Comparison of ENCODE assay signal across 8 cellular contexts in the genomic region with DNA sequence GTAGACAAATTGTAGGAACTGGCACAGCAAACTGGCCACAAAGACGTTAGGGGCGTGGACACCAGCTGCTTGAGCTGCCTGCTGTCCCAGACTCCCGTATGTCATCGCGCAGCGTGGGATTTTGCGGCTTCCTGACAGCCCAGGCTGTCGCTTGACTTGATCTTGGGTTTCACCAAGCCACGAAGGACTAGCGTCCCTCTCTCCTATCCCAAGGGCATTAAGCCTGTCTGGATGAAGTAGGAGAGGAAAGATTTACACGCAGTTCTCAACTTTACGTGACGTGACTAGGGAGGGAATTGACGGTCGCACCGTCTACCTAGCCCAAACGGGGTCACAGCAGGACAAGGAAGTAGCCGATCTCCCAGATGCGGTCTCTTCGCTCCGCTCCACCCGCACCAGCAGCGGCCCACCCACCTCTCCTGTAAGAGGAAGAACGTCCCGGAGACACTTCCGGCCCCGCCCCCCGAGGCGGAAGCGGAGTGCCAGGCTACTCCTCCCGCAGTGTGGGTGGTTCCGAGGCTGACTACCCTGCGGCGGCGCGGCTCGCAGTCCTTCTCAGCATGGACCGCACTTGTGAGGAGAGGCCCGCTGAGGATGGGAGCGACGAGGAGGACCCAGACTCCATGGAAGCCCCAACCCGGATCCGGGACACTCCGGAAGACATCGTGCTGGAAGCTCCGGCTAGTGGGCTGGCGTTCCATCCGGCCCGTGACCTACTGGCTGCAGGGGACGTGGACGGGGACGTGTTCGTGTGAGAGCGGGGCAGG. TPM values are rescaled to one million over a fixed set of nuclear protein-coding genes. Genes with fewer than 3 reads are reported as not detected.
A peak's percentile ranks its signal among the peaks of the same experiment; 100 is the strongest.
DNase-seq lines count a peak whose midpoint lies in the region; TF ChIP-seq lines count a peak whose summit lies in the region.

A gene with protein sequence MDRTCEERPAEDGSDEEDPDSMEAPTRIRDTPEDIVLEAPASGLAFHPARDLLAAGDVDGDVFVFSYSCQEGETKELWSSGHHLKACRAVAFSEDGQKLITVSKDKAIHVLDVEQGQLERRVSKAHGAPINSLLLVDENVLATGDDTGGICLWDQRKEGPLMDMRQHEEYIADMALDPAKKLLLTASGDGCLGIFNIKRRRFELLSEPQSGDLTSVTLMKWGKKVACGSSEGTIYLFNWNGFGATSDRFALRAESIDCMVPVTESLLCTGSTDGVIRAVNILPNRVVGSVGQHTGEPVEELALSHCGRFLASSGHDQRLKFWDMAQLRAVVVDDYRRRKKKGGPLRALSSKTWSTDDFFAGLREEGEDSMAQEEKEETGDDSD (plus strand): TSS at position 552 of the 767 bp plus-strand sequence. CDS start 9 bp downstream, at position 561.

- WGBS in stomach, 5 donors, result 0 to 2% (median 0%) methylated on average over 43 to 54 of the region's 54 CpGs

- no peaks in the 10 kb centered on the region for H3F3A ChIP-seq in neural cell (ENCODE audit: insufficient read depth, low read length, poor library complexity, severe bottlenecking)

- H3K4me3 ChIP-seq in H7 (ENCODE audit: insufficient read depth, low read depth, low read length), result peak within 1 kb of the TSS; percentile 89
- H3K4me3 ChIP-seq in fibroblast of villous mesenchyme (ENCODE audit: low read depth, low read length), result peak within 1 kb of the TSS; percentile 88
- H3K4me3 ChIP-seq in neural cell (ENCODE audit: low read length), result peak within 1 kb of the TSS; percentile 99
- H3K4me3 ChIP-seq in stomach, result peak within 1 kb of the TSS; percentile 79 to 96 (median 86)

- no peaks in the 10 kb centered on the region for H4K20me1 ChIP-seq in neural cell (ENCODE audit: insufficient read depth)

- H3K27me3 ChIP-seq in H7 (ENCODE audit: control insufficient read depth, insufficient read depth, low read length), result no peaks in the 10 kb centered on the region
- no peaks in the 10 kb centered on the region for H3K27me3 ChIP-seq in neural cell (ENCODE audit: insufficient read depth, low read depth, low read length)
- no peaks in the 10 kb centered on the region for H3K27me3 ChIP-seq in stomach

- peaks cover 26% of the 10 kb centered on the region for H3K36me3 ChIP-seq in H7 (replicated peaks; ENCODE audit: control insufficient read depth, insufficient read depth, low read length)
- H3K36me3 ChIP-seq in neural cell (ENCODE audit: insufficient read depth, low read length), result peaks cover 7% of the 10 kb centered on the region
- H3K36me3 ChIP-seq in stomach, result peaks cover 46 to 66% (median 63%) of the 10 kb centered on the region in 4 donors

- intact Hi-C loops in stomach (cut with DNase I; ENCODE audit: low total_unique reads), result no loop called here

- peaks cover 12% of the 10 kb centered on the region for H3K79me2 ChIP-seq in neural cell (replicated peaks; ENCODE audit: insufficient read depth, low read length)

- peak within 1 kb of the TSS; percentile 71 for H3K4me2 ChIP-seq in neural cell (ENCODE audit: low read length)

- no peaks in the 10 kb centered on the region for H3K9me2 ChIP-seq in neural cell (ENCODE audit: insufficient read depth, low read length)

- peak; percentile 31 for TF ChIP-seq RAD21 in neural cell (conservative IDR thresholded peaks at IDR 0.05)

- no peak for TF ChIP-seq EP300 in neural cell (conservative IDR thresholded peaks at IDR 0.05; ENCODE audit: poor library complexity, severe bottlenecking)
- peak; percentile 19 for TF ChIP-seq EP300 in stomach (IDR thresholded peaks at IDR 0.05)

- H2AFZ ChIP-seq in neural cell (ENCODE audit: low read depth, low read length), result peak within 1 kb of the TSS; percentile 89

- H3K4me1 ChIP-seq in stomach, result peaks cover 14 to 33% (median 28%) of the 10 kb centered on the region in 4 donors

- no peak for TF ChIP-seq CTCF in fibroblast of villous mesenchyme (IDR thresholded peaks at IDR 0.05; ENCODE audit: insufficient read depth, low read depth, low read length)
- TF ChIP-seq CTCF in neural cell (IDR thresholded peaks at IDR 0.05; ENCODE audit: poor library complexity, severe bottlenecking), result no peak
- TF ChIP-seq CTCF in stomach (IDR thresholded peaks at IDR 0.05), result no peak

- H3K9me3 ChIP-seq in neural cell (ENCODE audit: low read length) (no peaks in the 10 kb centered on the region), stomach (no peaks in the 10 kb centered on the region)

- H3K27ac ChIP-seq in neural cell (ENCODE audit: low read length), result peak within 1 kb of the TSS; percentile 78
- peak within 1 kb of the TSS; percentile 86 to 97 (median 94) for H3K27ac ChIP-seq in stomach

- peak within 1 kb of the TSS; percentile 85 for H3K9ac ChIP-seq in neural cell (ENCODE audit: low read length)

- peak in 2 of 4 donors; percentile 50 to 65 for TF ChIP-seq POLR2A in stomach (IDR thresholded peaks at IDR 0.05)

- DNase-seq in ELR (ENCODE audit: low read depth), result peak; percentile 96
- DNase-seq in H7, result peak; percentile 97
- DNase-seq in M059J (ENCODE audit: low read depth), result peak; percentile 96
- peak; percentile 86 for DNase-seq in SIG-M5 (lab: John Stamatoyannopoulos, UW)
- DNase-seq in activated gamma-delta T cell treated with Interleukin-2 at 50 U/mL for 16 hours, result peak; percentile 96
- DNase-seq in fibroblast of villous mesenchyme (ENCODE audit: low read depth), result peak; percentile 94
- peak; percentile 98 for DNase-seq in stomach

TF ChIP-seq in neural cell, 6 proteins besides CTCF, POLR2A, EP300 and RAD21:
- TF ChIP-seq SMC3 (conservative IDR thresholded peaks at IDR 0.05; ENCODE audit: poor library complexity) (peak; percentile 45), EZH2 (IDR thresholded peaks at IDR 0.05; ENCODE audit: borderline replicate concordance, insufficient read depth, low read length, poor library complexity, severe bottlenecking) (no peak), MXI1 (conservative IDR thresholded peaks at IDR 0.05; ENCODE audit: poor library complexity, severe bottlenecking) (peak; percentile 91), POLR2AphosphoS5 (IDR thresholded peaks at IDR 0.05) (peak; percentile 82), TAF1 (IDR thresholded peaks at IDR 0.05; ENCODE audit: low read depth) (no peak)
- TF ChIP-seq, protein P1, sequence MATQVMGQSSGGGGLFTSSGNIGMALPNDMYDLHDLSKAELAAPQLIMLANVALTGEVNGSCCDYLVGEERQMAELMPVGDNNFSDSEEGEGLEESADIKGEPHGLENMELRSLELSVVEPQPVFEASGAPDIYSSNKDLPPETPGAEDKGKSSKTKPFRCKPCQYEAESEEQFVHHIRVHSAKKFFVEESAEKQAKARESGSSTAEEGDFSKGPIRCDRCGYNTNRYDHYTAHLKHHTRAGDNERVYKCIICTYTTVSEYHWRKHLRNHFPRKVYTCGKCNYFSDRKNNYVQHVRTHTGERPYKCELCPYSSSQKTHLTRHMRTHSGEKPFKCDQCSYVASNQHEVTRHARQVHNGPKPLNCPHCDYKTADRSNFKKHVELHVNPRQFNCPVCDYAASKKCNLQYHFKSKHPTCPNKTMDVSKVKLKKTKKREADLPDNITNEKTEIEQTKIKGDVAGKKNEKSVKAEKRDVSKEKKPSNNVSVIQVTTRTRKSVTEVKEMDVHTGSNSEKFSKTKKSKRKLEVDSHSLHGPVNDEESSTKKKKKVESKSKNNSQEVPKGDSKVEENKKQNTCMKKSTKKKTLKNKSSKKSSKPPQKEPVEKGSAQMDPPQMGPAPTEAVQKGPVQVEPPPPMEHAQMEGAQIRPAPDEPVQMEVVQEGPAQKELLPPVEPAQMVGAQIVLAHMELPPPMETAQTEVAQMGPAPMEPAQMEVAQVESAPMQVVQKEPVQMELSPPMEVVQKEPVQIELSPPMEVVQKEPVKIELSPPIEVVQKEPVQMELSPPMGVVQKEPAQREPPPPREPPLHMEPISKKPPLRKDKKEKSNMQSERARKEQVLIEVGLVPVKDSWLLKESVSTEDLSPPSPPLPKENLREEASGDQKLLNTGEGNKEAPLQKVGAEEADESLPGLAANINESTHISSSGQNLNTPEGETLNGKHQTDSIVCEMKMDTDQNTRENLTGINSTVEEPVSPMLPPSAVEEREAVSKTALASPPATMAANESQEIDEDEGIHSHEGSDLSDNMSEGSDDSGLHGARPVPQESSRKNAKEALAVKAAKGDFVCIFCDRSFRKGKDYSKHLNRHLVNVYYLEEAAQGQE (IDR thresholded peaks at IDR 0.05; ENCODE audit: borderline replicate concordance), result no peak

RNA-seq across cellular contexts. Expression of the gene that starts here (rescaled TPM):
- total RNA-seq in H7 (2014; rRNA removed; shearing (Covaris generic)), result 15.7 and 24.0 TPM in 2 replicates
- total RNA-seq in M059J (2014; rRNA removed; shearing (Covaris generic)), result 11.7 and 26.5 TPM in 2 replicates
- total RNA-seq in fibroblast of villous mesenchyme (30.9 and 41.5 TPM in 2 replicates), stomach (10 to 100 TPM; 20.7 to 51.0 (median 31.0) TPM)
- polyA plus RNA-seq in neural cell (20.4 and 20.7 TPM in 2 replicates), stomach (10 to 100 TPM; 13.8 to 19.6 (median 17.8) TPM)
- polyA minus RNA-seq in neural cell, result 12.7 and 13.1 TPM in 2 replicates

Comparison
In these comparisons a context has a peak if more than half of its experiments do, and no peak if none do; other contexts are left out.
1. Peak in every context shown above with its lines: DNase-seq, H3K4me3 ChIP-seq and H3K27ac ChIP-seq.